8 cellular contexts compared by ENCODE assay signal in the genomic region with DNA sequence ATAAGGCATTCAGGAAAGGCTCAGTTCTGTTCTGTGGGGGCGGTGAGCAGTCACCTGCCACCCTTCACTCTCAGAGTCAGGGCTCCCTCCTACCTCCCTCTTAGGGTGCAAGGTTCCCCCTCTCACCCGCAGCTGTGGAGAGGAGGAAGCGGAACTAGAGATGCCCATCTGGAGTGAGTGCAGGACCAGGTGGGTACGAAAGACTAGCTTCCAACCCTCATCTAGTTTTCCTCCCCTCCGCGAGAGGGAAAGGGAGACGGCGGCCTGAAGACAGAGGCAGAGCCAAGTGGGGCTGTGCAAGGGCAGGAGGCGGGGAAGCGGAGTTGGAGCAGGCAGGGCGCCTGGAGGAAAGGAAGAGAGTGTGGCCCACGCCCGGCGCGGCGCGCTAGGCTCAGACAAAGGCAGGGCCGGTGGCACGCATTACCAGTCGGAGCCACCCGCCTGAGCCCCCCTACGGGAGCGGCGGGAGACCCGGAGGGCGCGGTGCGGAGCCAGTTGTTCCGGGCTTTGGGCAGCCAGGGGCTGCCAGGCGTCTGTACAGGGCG. TPM values are rescaled to one million over a fixed set of nuclear protein-coding genes. Genes with fewer than 3 reads are reported as not detected.
A peak's percentile ranks its signal among the peaks of the same experiment; 100 is the strongest.
DNase-seq lines count a peak whose midpoint lies in the region; ATAC-seq and TF ChIP-seq lines count a peak whose summit lies in the region.

No MANE protein-coding gene starts in this region.

- DNase-seq in central memory CD8-positive, alpha-beta T cell (ENCODE audit: low spot score in 2 of 2): no peak
- DNase-seq in NCI-H2029 (lab: John Stamatoyannopoulos, UW) (no peak), MG63 (no peak), NOMO-1 treated with dmso at 0.1 percent for 144 hours (lab: John Stamatoyannopoulos, UW; ENCODE audit: unreplicated experiment) (no peak)

- peaks cover 13% of the 10 kb centered on the region for H4K20me1 ChIP-seq in Loucy (ENCODE audit: insufficient read depth, low read length, poor library complexity, severe bottlenecking)

- TF ChIP-seq CTCF in C4-2B (conservative IDR thresholded peaks at IDR 0.05) (no peak), Loucy (conservative IDR thresholded peaks at IDR 0.05; ENCODE audit: low read length) (no peak)

- H3K4me3 ChIP-seq in Loucy (ENCODE audit: low read length, poor library complexity, severe bottlenecking): peak overlapping the region; percentile 79
- H3K4me3 ChIP-seq in mucosa of stomach (ENCODE audit: low read length): no peak overlapping the region
- H3K4me3 ChIP-seq in MG63: no peak overlapping the region

- H3K4me1 ChIP-seq in Loucy (ENCODE audit: insufficient read depth, low read length, poor library complexity, severe bottlenecking): no peaks in the 10 kb centered on the region
- H3K4me1 ChIP-seq in mucosa of stomach (ENCODE audit: control insufficient read depth, insufficient read depth, low read length): peaks cover 23% of the 10 kb centered on the region

- peak overlapping the region; percentile 86 for H3K27ac Mint-ChIP-seq in central memory CD8-positive, alpha-beta T cell (ENCODE audit: low read depth)

- H3K9ac ChIP-seq in Loucy (ENCODE audit: low read depth, low read length, poor library complexity, severe bottlenecking): peak overlapping the region; percentile 90
- peak overlapping the region; percentile 34 for H3K9ac ChIP-seq in mucosa of stomach (ENCODE audit: low read length)

- H2AFZ ChIP-seq in Loucy (ENCODE audit: low read length): no peak overlapping the region

- peak overlapping the region; percentile 64 for H3K4me2 ChIP-seq in Loucy (ENCODE audit: low read depth, low read length, poor library complexity, severe bottlenecking)

- ATAC-seq in GM19324 (IDR thresholded peaks at IDR 0.05; ENCODE audit: low FRiP score, unreplicated experiment): peak; percentile 3
- ATAC-seq in central memory CD8-positive, alpha-beta T cell (replicated peaks; ENCODE audit: extremely low read depth, poor library complexity, severe bottlenecking): no peak

- H3K36me3 Mint-ChIP-seq in central memory CD8-positive, alpha-beta T cell (ENCODE audit: insufficient read depth): peaks cover 44% of the 10 kb centered on the region

- no peaks in the 10 kb centered on the region for H3K79me2 ChIP-seq in Loucy (ENCODE audit: insufficient read depth, low read length)

- no peaks in the 10 kb centered on the region; the same call in 1 of the 2 replicates for H3F3A ChIP-seq in Loucy (ENCODE audit: low read depth)

- H3K9me3 ChIP-seq in Loucy (ENCODE audit: insufficient read depth, low read depth, low read length) (no peaks in the 10 kb centered on the region), mucosa of stomach (ENCODE audit: control insufficient read depth, low read length) (no peaks in the 10 kb centered on the region), MG63 (no peaks in the 10 kb centered on the region)

- H3K27me3 ChIP-seq in Loucy (ENCODE audit: insufficient read depth, low read length, poor library complexity, severe bottlenecking) (no peaks in the 10 kb centered on the region), mucosa of stomach (ENCODE audit: control insufficient read depth, insufficient read depth, low read length) (peaks cover 14% of the 10 kb centered on the region), MG63 (no peaks in the 10 kb centered on the region)

- H3K27me3 Mint-ChIP-seq in central memory CD8-positive, alpha-beta T cell: no peaks in the 10 kb centered on the region

- H3K9me3 Mint-ChIP-seq in central memory CD8-positive, alpha-beta T cell: no peaks in the 10 kb centered on the region

- no peaks in the 10 kb centered on the region for H3K9me2 ChIP-seq in Loucy (replicated peaks; ENCODE audit: low read depth, low read length)

- H3K4me3 Mint-ChIP-seq in central memory CD8-positive, alpha-beta T cell: peak overlapping the region; percentile 76

- H3K27ac ChIP-seq in C4-2B: peak overlapping the region; percentile 84

- H3K36me3 ChIP-seq in Loucy (ENCODE audit: insufficient read depth, low read length) (no peaks in the 10 kb centered on the region), mucosa of stomach (ENCODE audit: control insufficient read depth, insufficient read depth, low read length) (no peaks in the 10 kb centered on the region), MG63 (peaks cover 78% of the 10 kb centered on the region)

- peaks cover 25% of the 10 kb centered on the region for H3K4me1 Mint-ChIP-seq in central memory CD8-positive, alpha-beta T cell

RNA-seq across cellular contexts. Expression of gene PRR7, which starts 7.3 kb away (rescaled TPM):
- total RNA-seq in MG63 (2014; rRNA removed; shearing (Covaris generic); ENCODE audit: low replicate concordance): 61.4 and 68.2 TPM in 2 replicates

RNA-seq across cellular contexts. Expression of gene DBN1, which starts 19.5 kb away (rescaled TPM):
- 245 and 334 TPM in 2 replicates for total RNA-seq in MG63 (2014; rRNA removed; shearing (Covaris generic); ENCODE audit: low replicate concordance)

RNA-seq across cellular contexts. Expression of gene GRK6, which starts 27.4 kb away (rescaled TPM):
- 62.4 and 127 TPM in 2 replicates for total RNA-seq in MG63 (2014; rRNA removed; shearing (Covaris generic); ENCODE audit: low replicate concordance)

RNA-seq across cellular contexts. Expression of gene PDLIM7, which starts 43.5 kb away (rescaled TPM):
- 77.8 and 165 TPM in 2 replicates for total RNA-seq in MG63 (2014; rRNA removed; shearing (Covaris generic); ENCODE audit: low replicate concordance)

RNA-seq across cellular contexts. Expression of gene F12, which starts 44.6 kb away (rescaled TPM):
- 1.3 and 2.3 TPM in 2 replicates for total RNA-seq in MG63 (2014; rRNA removed; shearing (Covaris generic); ENCODE audit: low replicate concordance)
